8 cellular contexts compared by ENCODE assay signal in genomic region chr6:47247227-47247797, GRCh38.
DNase-seq lines count a peak whose midpoint lies in the region; ATAC-seq and TF ChIP-seq lines count a peak whose summit lies in the region.

No MANE protein-coding gene starts in this region.

- H3K4me1 ChIP-seq in HUES48 (ENCODE audit: control insufficient read depth, insufficient read depth, low read length) (peaks cover 31% of the 10 kb centered on the region), liver (ENCODE audit: control insufficient read depth in 4 of 4, insufficient read depth in 4 of 4, low read length in 3 of 4) (no peaks in the 10 kb centered on the region)

- 54% methylated on average over 2 of the region's 2 CpGs for WGBS in liver

- CTCF ChIA-PET in RWPE1 (lab: Yijun Ruan, JAX): interaction anchor here (1.3 kb wide), 1 partner anchor 150 kb away, joined by 4 read pairs; no protein-coding TSS in a partner anchor

- H3K27me3 ChIP-seq in HUES48 (ENCODE audit: control insufficient read depth, insufficient read depth, low read length): no peaks in the 10 kb centered on the region
- H3K27me3 ChIP-seq in liver (ENCODE audit: control insufficient read depth in 4 of 4, insufficient read depth in 4 of 4, low read length in 3 of 4): no peaks in the 10 kb centered on the region

- ATAC-seq in GM21381 (IDR thresholded peaks at IDR 0.05; ENCODE audit: unreplicated experiment): peak; percentile 41

- H3K9me3 ChIP-seq in HUES48 (ENCODE audit: control insufficient read depth, insufficient read depth, low read length) (no peaks in the 10 kb centered on the region), liver (ENCODE audit: control insufficient read depth in 4 of 4, low read length in 3 of 4) (no peaks in the 10 kb centered on the region)

- no peak overlapping the region for H3K9ac ChIP-seq in HUES48 (ENCODE audit: low read depth, low read length)
- no peak overlapping the region for H3K9ac ChIP-seq in liver (ENCODE audit: low read depth in 1 of 2, low read length in 2 of 2)

- H3K36me3 ChIP-seq in HUES48 (ENCODE audit: control insufficient read depth, insufficient read depth, low read length) (peaks cover 32% of the 10 kb centered on the region), liver (ENCODE audit: control insufficient read depth in 4 of 4, insufficient read depth in 3 of 4, low read depth in 1 of 4, low read length in 3 of 4) (no peaks in the 10 kb centered on the region)

- H3K27ac ChIP-seq in HUES48 (ENCODE audit: low read depth, low read length) (peak overlapping the region; percentile 46), RWPE1 (no peak overlapping the region), liver (ENCODE audit: low read depth in 1 of 2, low read length in 2 of 2) (no peak overlapping the region)

- POLR2A ChIA-PET in RWPE1 (lab: Yijun Ruan, JAX; ENCODE audit: low non-redundant PET): no interaction called here

- peak; percentile 30 for DNase-seq in COLO668 (lab: John Stamatoyannopoulos, UW; ENCODE audit: unreplicated experiment)
- peak; percentile 16 for DNase-seq in RWPE1 (ENCODE audit: low spot score)
- DNase-seq in stimulated activated CD4-positive, alpha-beta T cell treated with anti-CD3 and anti-CD28 coated beads, Interleukin-2, amount 100 ng/mL, for 24 hours: no peak
- no peak for DNase-seq in NCI-H446 treated with DMSO at 0.1 percent for 48 hours (lab: John Stamatoyannopoulos, UW)
- DNase-seq in 8988T: no peak

- no peak for TF ChIP-seq CTCF in RWPE1 (conservative IDR thresholded peaks at IDR 0.05; ENCODE audit: low read depth)
- no peak for TF ChIP-seq CTCF in liver (IDR thresholded peaks at IDR 0.05; ENCODE audit: low read depth, low read length, missing input control)

- TF ChIP-seq RAD21 in liver (IDR thresholded peaks at IDR 0.05): peak in 1 of 2 donors; percentile 11

- H3K4me3 ChIP-seq in HUES48 (ENCODE audit: low read depth, low read length) (no peak overlapping the region), liver (ENCODE audit: low read depth in 1 of 3, low read length in 3 of 3) (no peak overlapping the region)

TF ChIP-seq in liver, 16 proteins besides CTCF, POLR2A, EP300 and RAD21:
- TF ChIP-seq JUND (IDR thresholded peaks at IDR 0.05): no peak
- no peak for TF ChIP-seq TAF1 (conservative IDR thresholded peaks at IDR 0.05)
- peak; percentile 12 for TF ChIP-seq SP1 (IDR thresholded peaks at IDR 0.05)
- TF ChIP-seq YY1 (IDR thresholded peaks at IDR 0.05): no peak
- TF ChIP-seq, protein P1, sequence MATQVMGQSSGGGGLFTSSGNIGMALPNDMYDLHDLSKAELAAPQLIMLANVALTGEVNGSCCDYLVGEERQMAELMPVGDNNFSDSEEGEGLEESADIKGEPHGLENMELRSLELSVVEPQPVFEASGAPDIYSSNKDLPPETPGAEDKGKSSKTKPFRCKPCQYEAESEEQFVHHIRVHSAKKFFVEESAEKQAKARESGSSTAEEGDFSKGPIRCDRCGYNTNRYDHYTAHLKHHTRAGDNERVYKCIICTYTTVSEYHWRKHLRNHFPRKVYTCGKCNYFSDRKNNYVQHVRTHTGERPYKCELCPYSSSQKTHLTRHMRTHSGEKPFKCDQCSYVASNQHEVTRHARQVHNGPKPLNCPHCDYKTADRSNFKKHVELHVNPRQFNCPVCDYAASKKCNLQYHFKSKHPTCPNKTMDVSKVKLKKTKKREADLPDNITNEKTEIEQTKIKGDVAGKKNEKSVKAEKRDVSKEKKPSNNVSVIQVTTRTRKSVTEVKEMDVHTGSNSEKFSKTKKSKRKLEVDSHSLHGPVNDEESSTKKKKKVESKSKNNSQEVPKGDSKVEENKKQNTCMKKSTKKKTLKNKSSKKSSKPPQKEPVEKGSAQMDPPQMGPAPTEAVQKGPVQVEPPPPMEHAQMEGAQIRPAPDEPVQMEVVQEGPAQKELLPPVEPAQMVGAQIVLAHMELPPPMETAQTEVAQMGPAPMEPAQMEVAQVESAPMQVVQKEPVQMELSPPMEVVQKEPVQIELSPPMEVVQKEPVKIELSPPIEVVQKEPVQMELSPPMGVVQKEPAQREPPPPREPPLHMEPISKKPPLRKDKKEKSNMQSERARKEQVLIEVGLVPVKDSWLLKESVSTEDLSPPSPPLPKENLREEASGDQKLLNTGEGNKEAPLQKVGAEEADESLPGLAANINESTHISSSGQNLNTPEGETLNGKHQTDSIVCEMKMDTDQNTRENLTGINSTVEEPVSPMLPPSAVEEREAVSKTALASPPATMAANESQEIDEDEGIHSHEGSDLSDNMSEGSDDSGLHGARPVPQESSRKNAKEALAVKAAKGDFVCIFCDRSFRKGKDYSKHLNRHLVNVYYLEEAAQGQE (IDR thresholded peaks at IDR 0.05): no peak
- peak; percentile 49 to 73 for TF ChIP-seq RXRA (IDR thresholded peaks at IDR 0.05)

Comparison
In these comparisons a context has a peak if more than half of its experiments do, and no peak if none do; other contexts are left out.
1. DNase-seq: peak in COLO668 (single experiment) and RWPE1 (single experiment); none in stimulated activated CD4-positive, alpha-beta T cell treated with anti-CD3 and anti-CD28 coated beads, Interleukin-2, amount 100 ng/mL, for 24 hours (0 of 2), NCI-H446 treated with DMSO at 0.1 percent for 48 hours (single experiment) and 8988T (single experiment).